Comparison of ENCODE assay signal across 26 cellular contexts in genomic region chr5:135108992-135109391, GRCh38.
"Had no signal": no experiment of that assay in that cellular context is flagged by ENCODE, and none has a peak within 500 bp of the region (broad histone marks: within the 10 kb centered on the region; RNA-seq: fewer than 3 reads in every experiment).

No MANE protein-coding gene starts in this region.

- DNase-seq: activated CD4-positive, alpha-beta memory T cell treated with anti-CD3 and anti-CD28 coated beads for 36 hours; activated CD4-positive, alpha-beta T cell treated with anti-CD3 and anti-CD28 coated beads for 36 hours; activated CD4-positive, alpha-beta T cell treated with anti-CD3 and anti-CD28 coated beads, Interleukin-2, amount 10 ng/mL, durations not matched to agents 24 days and 14 days; activated CD4-positive, CD25-positive, alpha-beta regulatory T cell; activated CD4-positive, CD25-positive, alpha-beta regulatory T cell treated with anti-CD3 and anti-CD28 coated beads, Interleukin-2, amount 50 U/mL, for 72 hours; activated CD8-positive, alpha-beta memory T cell treated with anti-CD3 and anti-CD28 coated beads, Interleukin-2, amount 10 ng/mL, durations not matched to agents 7 days and 5 days; activated CD8-positive, alpha-beta memory T cell treated with anti-CD3 and anti-CD28 coated beads, Interleukin-2, amount 50 U/mL, for 4 hours; activated CD8-positive, alpha-beta T cell treated with anti-CD3 and anti-CD28 coated beads, Interleukin-2, amount 10 ng/mL, durations not matched to agents 7 days and 5 days; activated gamma-delta T cell treated with Interleukin-2 at 50 U/mL for 16 hours; activated naive CD4-positive, alpha-beta T cell treated with anti-CD3 and anti-CD28 coated beads, Interleukin-2, amount 50 U/mL, for 16 hours; activated naive CD4-positive, alpha-beta T cell treated with Interleukin-2 at 50 U/mL for 16 hours; activated T-cell treated with anti-CD3 and anti-CD28 coated beads, Interleukin-2, amount 50 U/mL, for 1 hour; activated T-cell treated with anti-CD3 and anti-CD28 coated beads, Interleukin-2, amount 50 U/mL, for 48 hours; amniotic stem cell; anterior cingulate cortex; body of pancreas; central memory CD4-positive, alpha-beta T cell; cerebellar nuclear complex; colonic mucosa; effector memory CD8-positive, alpha-beta T cell; erythroblast; esophagus squamous epithelium; foreskin melanocyte; T-helper 2 cell had no signal

- H3K27ac ChIP-seq: body of pancreas, colonic mucosa, dorsolateral prefrontal cortex, gastroesophageal sphincter had no signal

- H3K9me3 ChIP-seq: body of pancreas, colonic mucosa, esophagus squamous epithelium, gastroesophageal sphincter had no signal

- H3K4me3 ChIP-seq: body of pancreas, colonic mucosa, dorsolateral prefrontal cortex, esophagus squamous epithelium, gastroesophageal sphincter had no signal

- ATAC-seq: activated CD4-positive, alpha-beta T cell treated with anti-CD3 and anti-CD28 coated beads for 36 hours; activated CD8-positive, alpha-beta memory T cell treated with anti-CD3 and anti-CD28 coated beads, Interleukin-2, amount 10 ng/mL, durations not matched to agents 7 days and 5 days; activated CD8-positive, alpha-beta T cell treated with anti-CD3 and anti-CD28 coated beads, Interleukin-2, amount 10 ng/mL, durations not matched to agents 7 days and 5 days; body of pancreas; effector memory CD8-positive, alpha-beta T cell; gastroesophageal sphincter had no signal

- H3K4me1 ChIP-seq: body of pancreas, colonic mucosa, gastroesophageal sphincter had no signal

- H3K36me3 ChIP-seq: colonic mucosa, esophagus squamous epithelium, gastroesophageal sphincter had no signal

- H3K27me3 ChIP-seq: body of pancreas, colonic mucosa, esophagus squamous epithelium, gastroesophageal sphincter had no signal
